Comparison of ENCODE assay signal across 23 cellular contexts in genomic region chr14:87045956-87046355, GRCh38.
DNase-seq lines count a peak whose midpoint lies in the region; ATAC-seq and TF ChIP-seq lines count a peak whose summit lies in the region.
"Had no signal": no experiment of that assay in that cellular context is flagged by ENCODE, and none has a peak within 500 bp of the region (broad histone marks: within the 10 kb centered on the region; RNA-seq: fewer than 3 reads in every experiment).

No MANE protein-coding gene starts in this region.

- peaks cover 23% of the 10 kb centered on the region for H3K4me1 Mint-ChIP-seq in nephron
- H3K4me1 Mint-ChIP-seq in activated naive CD8-positive, alpha-beta T cell treated with anti-CD3 and anti-CD28 coated beads, Interleukin-2, amount 50 U/mL, for 24 hours: no peaks in the 10 kb centered on the region
- H3K4me1 Mint-ChIP-seq: CD14-positive monocyte; CD4-positive, alpha-beta memory T cell; CD4-positive, CD25-positive, alpha-beta regulatory T cell; CD8-positive, alpha-beta memory T cell had no signal

- peaks cover 36% of the 10 kb centered on the region for H3K79me2 ChIP-seq in Karpas-422 (ENCODE audit: low read length)

- peak; percentile 72 for DNase-seq in Karpas-422
- DNase-seq in sciatic nerve (ENCODE audit: low spot score): no peak
- DNase-seq in activated naive CD8-positive, alpha-beta T cell treated with anti-CD3 and anti-CD28 coated beads, Interleukin-2, amount 50 U/mL, for 24 hours: no peak
- DNase-seq in AG08395 (ENCODE audit: low spot score): no peak
- DNase-seq: BE2C; C1 segment of cervical spinal cord; CD4-positive, alpha-beta memory T cell; CD4-positive, CD25-positive, alpha-beta regulatory T cell; CD8-positive, alpha-beta memory T cell; COR-L47; DMS 273 treated with DMSO at 0.1 percent for 48 hours; DMS153; DMS53; DMS79; DND-41; EL; GDM1 had no signal

- peak overlapping the region; percentile 96 for H3K27ac ChIP-seq in Karpas-422 (ENCODE audit: low read length)
- H3K27ac ChIP-seq: 22Rv1, A549, BLaER1 had no signal

- H3K36me3 Mint-ChIP-seq in nephron (ENCODE audit: low read depth): no peaks in the 10 kb centered on the region
- no peaks in the 10 kb centered on the region for H3K36me3 Mint-ChIP-seq in activated naive CD8-positive, alpha-beta T cell treated with anti-CD3 and anti-CD28 coated beads, Interleukin-2, amount 50 U/mL, for 24 hours (ENCODE audit: low read depth)
- H3K36me3 Mint-ChIP-seq: CD14-positive monocyte; CD4-positive, alpha-beta memory T cell; CD4-positive, CD25-positive, alpha-beta regulatory T cell; CD8-positive, alpha-beta memory T cell had no signal

- H3K4me3 ChIP-seq in Karpas-422 (ENCODE audit: low read length): peak overlapping the region; percentile 63
- H3K4me3 ChIP-seq: A549, BLaER1, GM12878 had no signal

- H4K20me1 ChIP-seq in Karpas-422 (ENCODE audit: insufficient read depth, low read depth, low read length): no peaks in the 10 kb centered on the region
- H4K20me1 ChIP-seq: BLaER1 had no signal

- H3K36me3 ChIP-seq in Karpas-422 (ENCODE audit: insufficient read depth, low read length): peaks cover 30% of the 10 kb centered on the region
- H3K36me3 ChIP-seq: BE2C, BLaER1 had no signal

- no peaks in the 10 kb centered on the region for H3K27me3 ChIP-seq in Karpas-422 (ENCODE audit: low read length)
- H3K27me3 ChIP-seq: BE2C, BLaER1 had no signal

- peaks cover 4% of the 10 kb centered on the region for H3K27me3 Mint-ChIP-seq in nephron (ENCODE audit: low read depth)
- no peaks in the 10 kb centered on the region for H3K27me3 Mint-ChIP-seq in activated naive CD8-positive, alpha-beta T cell treated with anti-CD3 and anti-CD28 coated beads, Interleukin-2, amount 50 U/mL, for 24 hours
- H3K27me3 Mint-ChIP-seq: CD4-positive, alpha-beta memory T cell; CD4-positive, CD25-positive, alpha-beta regulatory T cell; CD8-positive, alpha-beta memory T cell had no signal

- no peak overlapping the region for H2AFZ ChIP-seq in Karpas-422 (ENCODE audit: low read length)

- peak; percentile 65 for ATAC-seq in sciatic nerve
- no peak for ATAC-seq in activated naive CD8-positive, alpha-beta T cell treated with anti-CD3 and anti-CD28 coated beads, Interleukin-2, amount 50 U/mL, for 24 hours
- ATAC-seq: A549, GM12878 had no signal

- TF ChIP-seq CTCF in nephron (IDR thresholded peaks at IDR 0.05; ENCODE audit: unreplicated experiment in 3 of 3): no peak

- no peak overlapping the region for H3K4me3 Mint-ChIP-seq in nephron
- H3K4me3 Mint-ChIP-seq in activated naive CD8-positive, alpha-beta T cell treated with anti-CD3 and anti-CD28 coated beads, Interleukin-2, amount 50 U/mL, for 24 hours: no peak overlapping the region
- H3K4me3 Mint-ChIP-seq: CD14-positive monocyte; CD4-positive, alpha-beta memory T cell; CD4-positive, CD25-positive, alpha-beta regulatory T cell; CD8-positive, alpha-beta memory T cell had no signal

- peak overlapping the region in 2 of 3 experiments; percentile 78 to 88 for H3K27ac Mint-ChIP-seq in nephron
- H3K27ac Mint-ChIP-seq in activated naive CD8-positive, alpha-beta T cell treated with anti-CD3 and anti-CD28 coated beads, Interleukin-2, amount 50 U/mL, for 24 hours: no peak overlapping the region
- H3K27ac Mint-ChIP-seq: CD14-positive monocyte; CD4-positive, alpha-beta memory T cell; CD4-positive, CD25-positive, alpha-beta regulatory T cell; CD8-positive, alpha-beta memory T cell had no signal

- H3K9me3 ChIP-seq in Karpas-422 (ENCODE audit: low read length): no peaks in the 10 kb centered on the region
- H3K9me3 ChIP-seq: A549, BE2C, BLaER1 had no signal

- peaks cover 98% of the 10 kb centered on the region for H3K4me1 ChIP-seq in Karpas-422 (ENCODE audit: low read length)
- H3K4me1 ChIP-seq: A549, BE2C, BLaER1 had no signal

- no peaks in the 10 kb centered on the region for H3K9me3 Mint-ChIP-seq in nephron
- no peaks in the 10 kb centered on the region for H3K9me3 Mint-ChIP-seq in activated naive CD8-positive, alpha-beta T cell treated with anti-CD3 and anti-CD28 coated beads, Interleukin-2, amount 50 U/mL, for 24 hours

- peak overlapping the region; percentile 78 for H3K4me2 ChIP-seq in Karpas-422 (ENCODE audit: low read depth, low read length, poor library complexity, severe bottlenecking)
- H3K4me2 ChIP-seq: A549, BLaER1 had no signal

- H3K9me2 ChIP-seq in Karpas-422 (replicated peaks; ENCODE audit: insufficient read depth, low read length): no peaks in the 10 kb centered on the region

- intact Hi-C loops in sciatic nerve (cut with DNase I): no loop called here

- H3K9ac ChIP-seq in Karpas-422 (ENCODE audit: low read length): peak overlapping the region; percentile 75
- H3K9ac ChIP-seq: BLaER1 had no signal
